In genomic region chr5:177539411-177539810, GRCh38 we compare ENCODE assay signal across 12 cellular contexts. TPM values are rescaled to one million over a fixed set of nuclear protein-coding genes. Genes with fewer than 3 reads are reported as not detected.
DNase-seq lines count a peak whose midpoint lies in the region; ATAC-seq and TF ChIP-seq lines count a peak whose summit lies in the region.
"Had no signal": no experiment of that assay in that cellular context is flagged by ENCODE, and none has a peak within 500 bp of the region (broad histone marks: within the 10 kb centered on the region; RNA-seq: fewer than 3 reads in every experiment).

No MANE protein-coding gene starts in this region.

- TF ChIP-seq EP300 in sigmoid colon (IDR thresholded peaks at IDR 0.05) = no peak

- H3K9me3 ChIP-seq in sigmoid colon (no peaks in the 10 kb centered on the region), colonic mucosa (no peaks in the 10 kb centered on the region)

- no peak for TF ChIP-seq CTCF in BJ (IDR thresholded peaks at IDR 0.05; ENCODE audit: insufficient read depth, low read depth, low read length)
- TF ChIP-seq CTCF in sigmoid colon (IDR thresholded peaks at IDR 0.05) = no peak
- no peak for TF ChIP-seq CTCF in colonic mucosa (IDR thresholded peaks at IDR 0.05)
- TF ChIP-seq CTCF in foreskin keratinocyte (conservative IDR thresholded peaks at IDR 0.05) = no peak

- H3K27ac ChIP-seq in sigmoid colon (peak overlapping the region; percentile 72 to 83 (median 76)), colonic mucosa (no peak overlapping the region), foreskin keratinocyte (no peak overlapping the region)

- POLR2A ChIA-PET in BJ (lab: Charles Lee) = interaction anchor here (1.0 kb wide), 1 partner anchor 614 kb away, joined by 13 read pairs; the partner anchor contains the start of gene NHP2

- H3K36me3 ChIP-seq in BJ (ENCODE audit: control insufficient read depth, insufficient read depth, low read length) (peaks cover 12% of the 10 kb centered on the region), sigmoid colon (peaks cover 0 to 39% (median 11%) of the 10 kb centered on the region in 4 donors), colonic mucosa (no peaks in the 10 kb centered on the region)

- H3K27me3 ChIP-seq in BJ (ENCODE audit: control insufficient read depth, insufficient read depth, low read length) (no peaks in the 10 kb centered on the region), sigmoid colon (no peaks in the 10 kb centered on the region), colonic mucosa (no peaks in the 10 kb centered on the region), foreskin keratinocyte (no peaks in the 10 kb centered on the region)

- 87 to 97% methylated on average over 2 of the region's 2 CpGs for WGBS in sigmoid colon, 2 donors

- DNase-seq in BJ (ENCODE audit: low read depth) (peak; percentile 46), amniotic epithelial cell (ENCODE audit: low read depth) (peak; percentile 97), fibroblast of the conjunctiva (ENCODE audit: low read depth) (peak; percentile 73), sigmoid colon (no peak), colonic mucosa (no peak), GM19238 (ENCODE audit: insufficient read length, low spot score) (no peak), foreskin keratinocyte (no peak)
- no peak for DNase-seq in activated CD8-positive, alpha-beta memory T cell treated with anti-CD3 and anti-CD28 coated beads, Interleukin-2, amount 50 U/mL, for 48 hours
- DNase-seq: activated CD4-positive, alpha-beta T cell treated with anti-CD3 and anti-CD28 coated beads, Interleukin-2, amount 50 U/mL, for 4 hours; GF-D8; NK-92 treated with Interleukin-12 subunit alpha and Interleukin-12 subunit beta, amount 100 ng/mL, for 24 hours had no signal

- TF ChIP-seq POLR2A in sigmoid colon (IDR thresholded peaks at IDR 0.05) = no peak

- H3K4me3 ChIP-seq in BJ (ENCODE audit: low read depth, low read length) = no peak overlapping the region
- no peak overlapping the region for H3K4me3 ChIP-seq in sigmoid colon
- H3K4me3 ChIP-seq in colonic mucosa = no peak overlapping the region
- H3K4me3 ChIP-seq: GM23338 had no signal

- no peak overlapping the region for H3K9ac ChIP-seq in colonic mucosa (ENCODE audit: low read depth in 2 of 2, low read length in 2 of 2)

- CTCF ChIA-PET in BJ (lab: Yijun Ruan, JAX) = interaction anchor here (1.3 kb wide), 2 partner anchors 13 to 38 kb away, joined by 4 read pairs; no protein-coding TSS in a partner anchor

- ATAC-seq in foreskin keratinocyte = no peak
- ATAC-seq: GM23338 had no signal

- H3K4me1 ChIP-seq in sigmoid colon = peaks cover 0 to 91% (median 75%) of the 10 kb centered on the region in 4 donors
- H3K4me1 ChIP-seq in colonic mucosa = peaks cover 7% of the 10 kb centered on the region
- H3K4me1 ChIP-seq in foreskin keratinocyte = peaks cover 10% of the 10 kb centered on the region

- intact Hi-C loops in sigmoid colon (cut with DNase I) (no loop called here), colonic mucosa (cut with DNase I) (no loop called here)

RNA-seq across cellular contexts. Expression of gene FAM193B, which starts 15.0 kb away (rescaled TPM):
- polyA plus RNA-seq in BJ (2011; rRNA removed) (23.1 and 31.9 TPM in 2 replicates), sigmoid colon (10 to 100 TPM in 2 of 3 donors, 1 to 10 TPM in 1; 9.0 to 87.4 (median 10.2) TPM), foreskin keratinocyte (29.7 and 31.9 TPM in 2 replicates)
- 17.6 and 19.6 TPM in 2 replicates for polyA minus RNA-seq in BJ (2011; rRNA and poly(A)+ RNA removed)
- total RNA-seq in sigmoid colon (10 to 100 TPM; 39.6 to 82.8 (median 43.9) TPM), colonic mucosa (10 to 100 TPM; 39.4 to 78.6 TPM), foreskin keratinocyte (38.3 and 42.1 TPM in 2 replicates)

RNA-seq across cellular contexts. Expression of gene DDX41, which starts 22.6 kb away (rescaled TPM):
- 93.3 and 144 TPM in 2 replicates for polyA plus RNA-seq in BJ (2011; rRNA removed)
- 48.6 and 64.8 TPM in 2 replicates for polyA minus RNA-seq in BJ (2011; rRNA and poly(A)+ RNA removed)
- 10 to 100 TPM; 47.8 to 55.1 (median 51.6) TPM for total RNA-seq in sigmoid colon
- 10 to 100 TPM; 69.7 to 78.4 (median 72.6) TPM for polyA plus RNA-seq in sigmoid colon
- 100 to 1,000 TPM in 1 of 2 donors, 10 to 100 TPM in 1; 84.3 to 134 TPM for total RNA-seq in colonic mucosa
- total RNA-seq in foreskin keratinocyte = 87.1 and 91.0 TPM in 2 replicates
- polyA plus RNA-seq in foreskin keratinocyte = 82.6 and 85.8 TPM in 2 replicates

RNA-seq across cellular contexts. Expression of gene DOK3, which starts 29.8 kb away (rescaled TPM):
- polyA plus RNA-seq in BJ (2011; rRNA removed) (0.92 and 1.2 TPM in 2 replicates), sigmoid colon (10 to 100 TPM in 1 of 3 donors, 1 to 10 TPM in 2; 3.0 to 20.2 (median 7.2) TPM), foreskin keratinocyte (1.4 and 2.0 TPM in 2 replicates)
- polyA minus RNA-seq in BJ (2011; rRNA and poly(A)+ RNA removed) = 0.76 TPM in 1 of 2 replicates, not detected in the other
- total RNA-seq in sigmoid colon (1 to 10 TPM; 4.6 to 8.0 (median 6.5) TPM), colonic mucosa (1 to 10 TPM; 4.1 to 8.9 TPM), foreskin keratinocyte (2.1 and 2.2 TPM in 2 replicates)

RNA-seq across cellular contexts. Expression of gene PDLIM7, which starts 42.0 kb away (rescaled TPM):
- polyA plus RNA-seq in BJ (2011; rRNA removed) = 344 and 624 TPM in 2 replicates
- 184 and 206 TPM in 2 replicates for polyA minus RNA-seq in BJ (2011; rRNA and poly(A)+ RNA removed)
- total RNA-seq in sigmoid colon = 100 to 1,000 TPM; 274 to 923 (median 482) TPM
- polyA plus RNA-seq in sigmoid colon = 10 to 100 TPM in 2 of 3 donors, 1 to 10 TPM in 1; 7.2 to 58.5 (median 14.4) TPM
- total RNA-seq in colonic mucosa = 10 to 100 TPM; 19.7 to 44.9 TPM
- total RNA-seq in foreskin keratinocyte = 71.7 and 77.8 TPM in 2 replicates
- polyA plus RNA-seq in foreskin keratinocyte = 106 and 107 TPM in 2 replicates

RNA-seq across cellular contexts. Expression of gene TMED9, which starts 52.6 kb away (rescaled TPM):
- 310 and 391 TPM in 2 replicates for polyA plus RNA-seq in BJ (2011; rRNA removed)
- 139 and 192 TPM in 2 replicates for polyA minus RNA-seq in BJ (2011; rRNA and poly(A)+ RNA removed)
- total RNA-seq in sigmoid colon = 10 to 100 TPM; 48.9 to 64.5 (median 55.6) TPM
- polyA plus RNA-seq in sigmoid colon = 100 to 1,000 TPM in 1 of 3 donors, 10 to 100 TPM in 2; 37.2 to 221 (median 73.8) TPM
- 100 to 1,000 TPM; 187 to 303 TPM for total RNA-seq in colonic mucosa
- total RNA-seq in foreskin keratinocyte = 138 and 155 TPM in 2 replicates
- polyA plus RNA-seq in foreskin keratinocyte = 262 and 316 TPM in 2 replicates

Comparison
In these comparisons a context has a peak if more than half of its experiments do, and no peak if none do; other contexts are left out.
1. DNase-seq: peak in BJ (single experiment), amniotic epithelial cell (single experiment) and fibroblast of the conjunctiva (single experiment); none in sigmoid colon (single experiment), activated CD8-positive, alpha-beta memory T cell treated with anti-CD3 and anti-CD28 coated beads, Interleukin-2, amount 50 U/mL, for 48 hours (single experiment), colonic mucosa (single experiment), GM19238 (single experiment) and foreskin keratinocyte (0 of 2).
2. H3K27ac ChIP-seq: peak in sigmoid colon (4 of 4); none in colonic mucosa (single experiment) and foreskin keratinocyte (single experiment).